In the genomic region with DNA sequence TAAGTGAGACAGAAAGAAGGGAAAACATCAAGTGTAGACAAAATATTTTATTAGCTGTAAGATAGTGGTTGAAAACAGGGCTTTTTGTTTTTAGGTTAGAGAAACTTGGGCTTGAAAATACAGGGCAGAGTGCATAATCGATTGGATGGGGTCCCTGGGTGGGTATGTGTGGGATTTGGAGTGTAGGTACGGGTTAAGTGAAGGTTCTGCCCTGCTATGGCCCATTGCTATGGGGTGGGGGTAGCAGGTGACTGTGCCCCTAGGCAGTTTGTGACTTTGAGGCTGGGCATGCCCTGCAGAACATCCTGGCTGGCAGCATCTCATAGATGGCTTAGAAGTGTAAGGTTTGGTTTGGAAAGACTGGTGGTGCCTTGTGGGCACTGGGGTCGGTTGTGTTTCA, we compare ENCODE assay signal across 12 cellular contexts. TPM values are rescaled to one million over a fixed set of nuclear protein-coding genes. Genes with fewer than 3 reads are reported as not detected.
DNase-seq lines count a peak whose midpoint lies in the region; ATAC-seq and TF ChIP-seq lines count a peak whose summit lies in the region.
"Had no signal": no experiment of that assay in that cellular context is flagged by ENCODE, and none has a peak within 500 bp of the region (broad histone marks: within the 10 kb centered on the region; RNA-seq: fewer than 3 reads in every experiment).

No MANE protein-coding gene starts in this region.

- H3K18ac ChIP-seq in mesenchymal stem cell (ENCODE audit: low read depth in 1 of 2, low read length in 2 of 2): no peak overlapping the region

- no peak overlapping the region for H3K4me3 ChIP-seq in mesenchymal stem cell (ENCODE audit: insufficient read depth in 1 of 2, low read depth in 1 of 2, low read length in 2 of 2)
- no peak overlapping the region for H3K4me3 ChIP-seq in thoracic aorta
- H3K4me3 ChIP-seq: left lung, right lobe of liver had no signal

- H3K9ac ChIP-seq in mesenchymal stem cell (ENCODE audit: low read length): peak overlapping the region; percentile 51

- H3K4ac ChIP-seq in mesenchymal stem cell (ENCODE audit: low read depth in 1 of 2, low read length in 2 of 2): no peak overlapping the region

- DNase-seq in activated naive CD4-positive, alpha-beta T cell treated with anti-CD3 and anti-CD28 coated beads for 36 hours: no peak
- no peak for DNase-seq in activated naive CD4-positive, alpha-beta T cell treated with anti-CD3 and anti-CD28 coated beads, Interleukin-2, amount 50 U/mL, for 16 hours
- DNase-seq in activated naive CD8-positive, alpha-beta T cell treated with anti-CD3 and anti-CD28 coated beads for 36 hours: no peak
- DNase-seq in mesenchymal stem cell: no peak
- DNase-seq in thoracic aorta (ENCODE audit: low spot score): no peak
- no peak for DNase-seq in COLO668 (lab: John Stamatoyannopoulos, UW; ENCODE audit: unreplicated experiment)
- DNase-seq in amygdala (lab: John Stamatoyannopoulos, UW): no peak
- DNase-seq: AML-193, aorta, left lung, right lobe of liver had no signal

- no peak overlapping the region for H2BK12ac ChIP-seq in mesenchymal stem cell (ENCODE audit: low read length in 2 of 2)

- no peak for TF ChIP-seq CTCF in thoracic aorta (IDR thresholded peaks at IDR 0.05)

- peak overlapping the region; percentile 56 for H4K91ac ChIP-seq in mesenchymal stem cell (ENCODE audit: low read length)

- H2BK15ac ChIP-seq in mesenchymal stem cell (ENCODE audit: low read depth, poor library complexity, severe bottlenecking): no peak overlapping the region

- WGBS in mesenchymal stem cell: 91% methylated on average over 3 of the region's 3 CpGs

- no peak overlapping the region for H3K14ac ChIP-seq in mesenchymal stem cell (ENCODE audit: low read length in 2 of 2)

- no peak overlapping the region for H3K23ac ChIP-seq in mesenchymal stem cell (ENCODE audit: low read length in 2 of 2)

- H3K79me1 ChIP-seq in mesenchymal stem cell (replicated peaks; ENCODE audit: low read length, poor library complexity, severe bottlenecking): peaks cover 15% of the 10 kb centered on the region

- H3K36me3 ChIP-seq in mesenchymal stem cell (ENCODE audit: control insufficient read depth in 1 of 2, insufficient read depth in 2 of 2, low read depth in 1 of 2, low read length in 2 of 2) (peaks cover 52 to 67% of the 10 kb centered on the region in 2 experiments), thoracic aorta (peaks cover 50% of the 10 kb centered on the region)

- H3K4me2 ChIP-seq in mesenchymal stem cell (ENCODE audit: low read length, poor library complexity, severe bottlenecking): no peak overlapping the region

- no peaks in the 10 kb centered on the region for H3K9me3 Mint-ChIP-seq in activated naive CD4-positive, alpha-beta T cell treated with anti-CD3 and anti-CD28 coated beads for 36 hours
- H3K9me3 Mint-ChIP-seq in activated naive CD8-positive, alpha-beta T cell treated with anti-CD3 and anti-CD28 coated beads for 36 hours: no peaks in the 10 kb centered on the region

- peaks cover 64% of the 10 kb centered on the region for H3K4me1 Mint-ChIP-seq in activated naive CD4-positive, alpha-beta T cell treated with anti-CD3 and anti-CD28 coated beads for 36 hours (ENCODE audit: low read depth)
- H3K4me1 Mint-ChIP-seq in activated naive CD8-positive, alpha-beta T cell treated with anti-CD3 and anti-CD28 coated beads for 36 hours: peaks cover 48% of the 10 kb centered on the region

- no peak overlapping the region for H2BK5ac ChIP-seq in mesenchymal stem cell (ENCODE audit: low read depth, low read length, poor library complexity, severe bottlenecking)

- H2AFZ ChIP-seq in mesenchymal stem cell (ENCODE audit: low read depth, low read length): no peak overlapping the region

- H3K9me3 ChIP-seq in mesenchymal stem cell (ENCODE audit: control insufficient read depth, low read length): no peaks in the 10 kb centered on the region
- no peaks in the 10 kb centered on the region for H3K9me3 ChIP-seq in thoracic aorta
- H3K9me3 ChIP-seq: left lung, right lobe of liver had no signal

- H3K27me3 ChIP-seq in mesenchymal stem cell (ENCODE audit: control insufficient read depth in 1 of 2, insufficient read depth in 1 of 2, low read length in 2 of 2): no peaks in the 10 kb centered on the region
- H3K27me3 ChIP-seq in thoracic aorta (replicated peaks; ENCODE audit: insufficient read depth): no peaks in the 10 kb centered on the region
- H3K27me3 ChIP-seq: left lung, right lobe of liver had no signal

- no peak overlapping the region for H2BK120ac ChIP-seq in mesenchymal stem cell (ENCODE audit: low read depth, low read length)

- intact Hi-C loops in activated naive CD4-positive, alpha-beta T cell treated with anti-CD3 and anti-CD28 coated beads for 36 hours (cut with micrococcal nuclease): loop anchor here (2.0 kb wide), 1 partner anchor 35 kb away; a partner anchor contains a TSS

- peaks cover 42% of the 10 kb centered on the region for H3K36me3 Mint-ChIP-seq in activated naive CD4-positive, alpha-beta T cell treated with anti-CD3 and anti-CD28 coated beads for 36 hours (ENCODE audit: low read depth)
- peaks cover 51% of the 10 kb centered on the region for H3K36me3 Mint-ChIP-seq in activated naive CD8-positive, alpha-beta T cell treated with anti-CD3 and anti-CD28 coated beads for 36 hours

- peak overlapping the region; percentile 75 for H2AK5ac ChIP-seq in mesenchymal stem cell (ENCODE audit: low read length, severe bottlenecking)

- H4K8ac ChIP-seq in mesenchymal stem cell (ENCODE audit: low read length): no peak overlapping the region

- CTCF ChIA-PET in activated naive CD4-positive, alpha-beta T cell treated with anti-CD3 and anti-CD28 coated beads for 36 hours (lab: Charles Lee): interaction anchor here (0.9 kb wide), 1 partner anchor 10 kb away, joined by 3 read pairs; no protein-coding TSS in a partner anchor

- H3K27me3 Mint-ChIP-seq in activated naive CD4-positive, alpha-beta T cell treated with anti-CD3 and anti-CD28 coated beads for 36 hours (ENCODE audit: low read depth): no peaks in the 10 kb centered on the region
- no peaks in the 10 kb centered on the region for H3K27me3 Mint-ChIP-seq in activated naive CD8-positive, alpha-beta T cell treated with anti-CD3 and anti-CD28 coated beads for 36 hours

- peak overlapping the region; percentile 81 for H3K27ac Mint-ChIP-seq in activated naive CD4-positive, alpha-beta T cell treated with anti-CD3 and anti-CD28 coated beads for 36 hours
- peak overlapping the region; percentile 91 for H3K27ac Mint-ChIP-seq in activated naive CD8-positive, alpha-beta T cell treated with anti-CD3 and anti-CD28 coated beads for 36 hours

- H3K4me1 ChIP-seq in mesenchymal stem cell (ENCODE audit: control insufficient read depth, insufficient read depth, low read depth, low read length) (peaks cover 48% of the 10 kb centered on the region), thoracic aorta (ENCODE audit: control insufficient read depth in 1 of 2, low read depth in 2 of 2) (peaks cover 11 to 28% of the 10 kb centered on the region in 2 donors)

- peak overlapping the region; percentile 80 for H3K27ac ChIP-seq in mesenchymal stem cell (ENCODE audit: low read length, poor library complexity, severe bottlenecking)
- H3K27ac ChIP-seq in thoracic aorta: peak overlapping the region; percentile 3 to 94
- H3K27ac ChIP-seq: right lobe of liver had no signal

- H3K4me3 Mint-ChIP-seq in activated naive CD4-positive, alpha-beta T cell treated with anti-CD3 and anti-CD28 coated beads for 36 hours: no peak overlapping the region
- no peak overlapping the region for H3K4me3 Mint-ChIP-seq in activated naive CD8-positive, alpha-beta T cell treated with anti-CD3 and anti-CD28 coated beads for 36 hours

- ATAC-seq in thoracic aorta (ENCODE audit: insufficient number of reproducible peaks, low FRiP score, low read depth) (no peak), HG02840 (IDR thresholded peaks at IDR 0.05; ENCODE audit: low FRiP score, unreplicated experiment) (no peak)
- ATAC-seq: left lung had no signal

RNA-seq across cellular contexts. Expression of a gene that starts 3.7 kb away (rescaled TPM):
- 1 to 10 TPM; 3.8 to 5.0 TPM for total RNA-seq in activated naive CD4-positive, alpha-beta T cell treated with anti-CD3 and anti-CD28 coated beads for 36 hours
- total RNA-seq in activated naive CD8-positive, alpha-beta T cell treated with anti-CD3 and anti-CD28 coated beads for 36 hours: 1 to 10 TPM; 2.1 to 3.4 TPM
- polyA plus RNA-seq in mesenchymal stem cell (2013, experiment 1 of 2): 6.7 TPM
- 6.8 TPM for polyA plus RNA-seq in mesenchymal stem cell (2013, experiment 2 of 2)
- total RNA-seq in thoracic aorta: 10 to 100 TPM; 55.4 to 91.8 TPM

RNA-seq across cellular contexts. Expression of a gene that starts 19.3 kb away (rescaled TPM):
- total RNA-seq in activated naive CD4-positive, alpha-beta T cell treated with anti-CD3 and anti-CD28 coated beads for 36 hours: 100 to 1,000 TPM; 345 to 375 TPM
- 100 to 1,000 TPM; 644 to 660 TPM for total RNA-seq in activated naive CD8-positive, alpha-beta T cell treated with anti-CD3 and anti-CD28 coated beads for 36 hours
- 188 TPM for polyA plus RNA-seq in mesenchymal stem cell (2013, experiment 1 of 2)
- polyA plus RNA-seq in mesenchymal stem cell (2013, experiment 2 of 2): 185 TPM
- total RNA-seq in thoracic aorta: 100 to 1,000 TPM; 254 to 334 TPM

RNA-seq across cellular contexts. Expression of a gene that starts 27.7 kb away (rescaled TPM):
- total RNA-seq in activated naive CD4-positive, alpha-beta T cell treated with anti-CD3 and anti-CD28 coated beads for 36 hours: 1 to 10 TPM; 2.9 TPM
- 1 to 10 TPM; 5.0 to 6.8 TPM for total RNA-seq in activated naive CD8-positive, alpha-beta T cell treated with anti-CD3 and anti-CD28 coated beads for 36 hours
- 2.3 TPM for polyA plus RNA-seq in mesenchymal stem cell (2013, experiment 1 of 2)
- 2.1 TPM for polyA plus RNA-seq in mesenchymal stem cell (2013, experiment 2 of 2)
- total RNA-seq in thoracic aorta: 1 to 10 TPM; 4.3 to 8.0 TPM

RNA-seq across cellular contexts. Expression of a gene that starts 27.8 kb away (rescaled TPM):
- 10 to 100 TPM; 76.5 to 89.9 TPM for total RNA-seq in activated naive CD4-positive, alpha-beta T cell treated with anti-CD3 and anti-CD28 coated beads for 36 hours
- 100 to 1,000 TPM; 175 to 177 TPM for total RNA-seq in activated naive CD8-positive, alpha-beta T cell treated with anti-CD3 and anti-CD28 coated beads for 36 hours
- polyA plus RNA-seq in mesenchymal stem cell (2013, experiment 1 of 2): 46.3 TPM
- 48.3 TPM for polyA plus RNA-seq in mesenchymal stem cell (2013, experiment 2 of 2)
- total RNA-seq in thoracic aorta: 10 to 100 TPM; 49.5 to 53.7 TPM

RNA-seq across cellular contexts. Expression of a gene that starts 34.7 kb away (rescaled TPM):
- 100 to 1,000 TPM; 244 to 257 TPM for total RNA-seq in activated naive CD4-positive, alpha-beta T cell treated with anti-CD3 and anti-CD28 coated beads for 36 hours
- total RNA-seq in activated naive CD8-positive, alpha-beta T cell treated with anti-CD3 and anti-CD28 coated beads for 36 hours: 100 to 1,000 TPM; 257 to 282 TPM
- 121 TPM for polyA plus RNA-seq in mesenchymal stem cell (2013, experiment 1 of 2)
- polyA plus RNA-seq in mesenchymal stem cell (2013, experiment 2 of 2): 116 TPM
- 100 to 1,000 TPM; 160 to 213 TPM for total RNA-seq in thoracic aorta

Comparison
In these comparisons a context has a peak if more than half of its experiments do, and no peak if none do; other contexts are left out.
1. RNA of a gene that starts 3.7 kb away (total RNA-seq): 55.4 to 91.8 TPM in thoracic aorta; 3.8 to 5.0 TPM in activated naive CD4-positive, alpha-beta T cell treated with anti-CD3 and anti-CD28 coated beads for 36 hours and 2.1 to 3.4 TPM in activated naive CD8-positive, alpha-beta T cell treated with anti-CD3 and anti-CD28 coated beads for 36 hours; every median in the first group is over 4 times any median in the second.